Comparison of ENCODE assay signal across 14 cellular contexts in genomic region chr4:142850478-142850877, GRCh38. TPM values are rescaled to one million over a fixed set of nuclear protein-coding genes. Genes with fewer than 3 reads are reported as not detected.
A peak's percentile ranks its signal among the peaks of the same experiment; 100 is the strongest.
DNase-seq lines count a peak whose midpoint lies in the region; ATAC-seq and TF ChIP-seq lines count a peak whose summit lies in the region.
"Had no signal": no experiment of that assay in that cellular context is flagged by ENCODE, and none has a peak within 500 bp of the region (broad histone marks: within the 10 kb centered on the region; RNA-seq: fewer than 3 reads in every experiment).

No MANE protein-coding gene starts in this region.

- CTCF ChIA-PET in Caco-2 (lab: Charles Lee) = interaction anchor here (1.2 kb wide), 1 partner anchor 15 kb away, joined by 3 read pairs; no protein-coding TSS in a partner anchor

- in situ Hi-C loops in SK-MEL-5 (cut with HindIII; ENCODE audit: low pct_unique_long_range_greater_than_20kb, low sequenced_read_pairs) = no loop called here

- H3K4me1 ChIP-seq in cardiac muscle cell (ENCODE audit: low read depth) = no peaks in the 10 kb centered on the region
- H3K4me1 ChIP-seq in Caco-2 = peaks cover 4% of the 10 kb centered on the region; the same call in 1 of the 2 replicates

- H3K27me3 Mint-ChIP-seq in Caco-2 (ENCODE audit: insufficient read depth, unreplicated experiment) = peaks cover 23% of the 10 kb centered on the region

- H3K36me3 ChIP-seq in cardiac muscle cell (no peaks in the 10 kb centered on the region), Caco-2 (ENCODE audit: control insufficient read depth, insufficient read depth, low read length) (no peaks in the 10 kb centered on the region)
- H3K36me3 ChIP-seq: left lung had no signal

- DNase-seq in cardiac muscle cell (ENCODE audit: low read depth in 1 of 2, low spot score in 1 of 2) (peak; percentile 11 to 12), left cardiac atrium (no peak), SK-MEL-5 (ENCODE audit: low read depth, low spot score) (peak; percentile 26), fibroblast of pulmonary artery (ENCODE audit: low read depth) (peak; percentile 14), foreskin melanocyte (no peak), Caco-2 (no peak)
- DNase-seq in activated T-cell treated with anti-CD3 and anti-CD28 coated beads, Interleukin-2, amount 50 U/mL, for 48 hours = no peak
- DNase-seq: activated CD4-positive, alpha-beta T cell treated with anti-CD3 and anti-CD28 coated beads for 1 hour; central memory CD4-positive, alpha-beta T cell; left lung; occipital lobe had no signal

- ATAC-seq in left cardiac atrium = no peak
- ATAC-seq in GM21360 (IDR thresholded peaks at IDR 0.05; ENCODE audit: unreplicated experiment) = no peak
- ATAC-seq: K562, left lung had no signal

- intact Hi-C loops in left cardiac atrium (cut with DNase I) (no loop called here), Caco-2 (cut with micrococcal nuclease; ENCODE audit: unreplicated experiment) (no loop called here)

- H3K4me3 Mint-ChIP-seq in Caco-2 (ENCODE audit: unreplicated experiment) = no peak overlapping the region
- H3K4me3 Mint-ChIP-seq: activated T-helper 1 cell treated with anti-CD3 and anti-CD28 coated beads, Interleukin-12 subunit alpha, Interleukin-12 subunit beta, Interleukin-2, Interleukin-4 antibody, amounts not matched to agents 30 ng/mL and 10 ng/mL and 1 ng/mL, durations not matched to agents 14 hours and 24 hours and 36 hours had no signal

- H3K9me3 Mint-ChIP-seq in Caco-2 (ENCODE audit: unreplicated experiment) = no peaks in the 10 kb centered on the region
- H3K9me3 Mint-ChIP-seq: activated T-helper 1 cell treated with anti-CD3 and anti-CD28 coated beads, Interleukin-12 subunit alpha, Interleukin-12 subunit beta, Interleukin-2, Interleukin-4 antibody, amounts not matched to agents 30 ng/mL and 10 ng/mL and 1 ng/mL, durations not matched to agents 14 hours and 24 hours and 36 hours had no signal

- no peak overlapping the region for H3K27ac Mint-ChIP-seq in Caco-2 (ENCODE audit: unreplicated experiment)
- H3K27ac Mint-ChIP-seq: activated T-helper 1 cell treated with anti-CD3 and anti-CD28 coated beads, Interleukin-12 subunit alpha, Interleukin-12 subunit beta, Interleukin-2, Interleukin-4 antibody, amounts not matched to agents 30 ng/mL and 10 ng/mL and 1 ng/mL, durations not matched to agents 14 hours and 24 hours and 36 hours had no signal

- no peak overlapping the region for H3K27ac ChIP-seq in cardiac muscle cell
- H3K27ac ChIP-seq: left lung had no signal

- peak; percentile 41 for TF ChIP-seq CTCF in cardiac muscle cell (IDR thresholded peaks at IDR 0.05; ENCODE audit: low read depth, low read length)
- TF ChIP-seq CTCF in fibroblast of pulmonary artery (IDR thresholded peaks at IDR 0.05; ENCODE audit: low read length, missing control alignments) = peak; percentile 46
- TF ChIP-seq CTCF in Caco-2 (IDR thresholded peaks at IDR 0.05; ENCODE audit: insufficient read depth in 1 of 2, low read depth in 1 of 2, low read length in 1 of 2, severe bottlenecking in 1 of 2, unreplicated experiment in 1 of 2) = peak in 1 of 2 experiments; percentile 29

- H3K27me3 ChIP-seq in cardiac muscle cell (peaks cover 24% of the 10 kb centered on the region), Caco-2 (replicated peaks; ENCODE audit: control insufficient read depth, insufficient read depth, low read length) (peaks cover 2% of the 10 kb centered on the region; the same call in 1 of the 2 replicates)

- POLR2A ChIA-PET in Caco-2 (lab: Charles Lee) = no interaction called here

- H3K36me3 Mint-ChIP-seq in Caco-2 (ENCODE audit: insufficient read depth, unreplicated experiment) = no peaks in the 10 kb centered on the region

- no peaks in the 10 kb centered on the region for H3K4me1 Mint-ChIP-seq in Caco-2 (ENCODE audit: low read depth, unreplicated experiment)

- no TSS peak for BruUV-seq in Caco-2 (replicated peaks; lab: Mats Ljungman, UMichigan)

- H3K4me3 ChIP-seq in cardiac muscle cell = no peak overlapping the region
- H3K4me3 ChIP-seq in fibroblast of pulmonary artery (replicated peaks; ENCODE audit: low read depth, low read length) = no peak overlapping the region
- no peak overlapping the region for H3K4me3 ChIP-seq in Caco-2 (ENCODE audit: low read depth, low read length)
- H3K4me3 ChIP-seq: K562, left lung had no signal

- H3K9me3 ChIP-seq in cardiac muscle cell (ENCODE audit: low read depth) (no peaks in the 10 kb centered on the region), Caco-2 (no peaks in the 10 kb centered on the region)
- H3K9me3 ChIP-seq: left lung had no signal

RNA-seq across cellular contexts. Expression of gene INPP4B, which starts 4.4 kb away (rescaled TPM):
- 5.5 and 6.3 TPM in 2 replicates for total RNA-seq in cardiac muscle cell
- 4.2 and 4.6 TPM in 2 replicates for polyA plus RNA-seq in cardiac muscle cell
- 10 to 100 TPM in 1 of 2 donors, 1 to 10 TPM in 1; 9.0 to 11.0 TPM for total RNA-seq in left cardiac atrium
- 150 and 161 TPM in 2 replicates for total RNA-seq in SK-MEL-5 (2014; rRNA removed; shearing (Covaris generic))
- polyA plus RNA-seq in SK-MEL-5 (2015; cell fraction: cytosol; rRNA removed) = 49.0 and 59.7 TPM in 2 replicates
- 39.6 and 41.3 TPM in 2 replicates for polyA plus RNA-seq in SK-MEL-5 (2015; cell fraction: nucleus; rRNA removed)
- total RNA-seq in Caco-2 (2022) = 10.3 and 14.9 TPM in 2 replicates
- polyA plus RNA-seq: K562 had no signal

Comparison
In these comparisons a context has a peak if more than half of its experiments do, and no peak if none do; other contexts are left out.
1. DNase-seq: peak in cardiac muscle cell (2 of 2), SK-MEL-5 (single experiment) and fibroblast of pulmonary artery (single experiment); none in left cardiac atrium (single experiment), foreskin melanocyte (single experiment), activated T-cell treated with anti-CD3 and anti-CD28 coated beads, Interleukin-2, amount 50 U/mL, for 48 hours (0 of 2) and Caco-2 (0 of 2).